ENCODE assay signal across 25 cellular contexts in genomic region chr16:17518441-17518840, GRCh38. TPM values are rescaled to one million over a fixed set of nuclear protein-coding genes. Genes with fewer than 3 reads are reported as not detected.
DNase-seq lines count a peak whose midpoint lies in the region; ATAC-seq, FAIRE-seq and TF ChIP-seq lines count a peak whose summit lies in the region.
"Had no signal": no experiment of that assay in that cellular context is flagged by ENCODE, and none has a peak within 500 bp of the region (broad histone marks: within the 10 kb centered on the region; RNA-seq: fewer than 3 reads in every experiment).

No MANE protein-coding gene starts in this region.

- POLR2A ChIA-PET in MCF 10A (lab: Yijun Ruan, JAX) = no interaction called here

- H3K9me3 Mint-ChIP-seq in MCF 10A (ENCODE audit: unreplicated experiment) (peaks cover 42% of the 10 kb centered on the region), astrocyte (ENCODE audit: unreplicated experiment) (peaks cover 4% of the 10 kb centered on the region)
- H3K9me3 Mint-ChIP-seq: activated naive CD4-positive, alpha-beta T cell treated with anti-CD3 and anti-CD28 coated beads, Interleukin-2, amount 50 U/mL, for 72 hours; activated T-helper 1 cell treated with anti-CD3 and anti-CD28 coated beads, Interleukin-12 subunit alpha, Interleukin-12 subunit beta, Interleukin-2, Interleukin-4 antibody, amounts not matched to agents 30 ng/mL and 10 ng/mL and 1 ng/mL, durations not matched to agents 14 hours and 24 hours and 36 hours; T-cell had no signal

- H3K27me3 Mint-ChIP-seq in MCF 10A (ENCODE audit: insufficient read depth, unreplicated experiment) (no peaks in the 10 kb centered on the region), astrocyte (ENCODE audit: low read depth, unreplicated experiment) (no peaks in the 10 kb centered on the region)

- H4K20me1 ChIP-seq in mammary epithelial cell (ENCODE audit: insufficient read depth, low read length) (no peaks in the 10 kb centered on the region), astrocyte (ENCODE audit: insufficient read depth, low read length) (no peaks in the 10 kb centered on the region)

- intact Hi-C loops in mammary epithelial cell (cut with micrococcal nuclease) (no loop called here), MCF 10A (cut with micrococcal nuclease) (no loop called here), left ventricle myocardium inferior (cut with micrococcal nuclease) (no loop called here)

- dilution Hi-C loops in mammary epithelial cell (cut with HindIII; ENCODE audit: low sequenced_read_pairs) = no loop called here

- TF ChIP-seq CTCF in mammary epithelial cell (conservative IDR thresholded peaks at IDR 0.05 in 1 of 2, IDR thresholded peaks at IDR 0.05 in 1 of 2; ENCODE audit: extremely low read depth in 1 of 2, insufficient read depth in 1 of 2, low read depth in 1 of 2, low read length in 2 of 2) = no peak
- TF ChIP-seq CTCF in MCF 10A (IDR thresholded peaks at IDR 0.05; ENCODE audit: unreplicated experiment) = no peak
- TF ChIP-seq CTCF in astrocyte (IDR thresholded peaks at IDR 0.05; ENCODE audit: insufficient read depth, low read depth, low read length) = no peak
- TF ChIP-seq CTCF in fibroblast of the aortic adventitia (IDR thresholded peaks at IDR 0.05; ENCODE audit: insufficient read depth, low read length) = no peak
- TF ChIP-seq CTCF in left ventricle myocardium inferior (IDR thresholded peaks at IDR 0.05; ENCODE audit: borderline replicate concordance) = no peak

- no peak overlapping the region for H3K4me3 Mint-ChIP-seq in MCF 10A (ENCODE audit: unreplicated experiment)
- H3K4me3 Mint-ChIP-seq in astrocyte (ENCODE audit: unreplicated experiment) = no peak overlapping the region
- H3K4me3 Mint-ChIP-seq: activated T-helper 1 cell treated with anti-CD3 and anti-CD28 coated beads, Interleukin-12 subunit alpha, Interleukin-12 subunit beta, Interleukin-2, Interleukin-4 antibody, amounts not matched to agents 30 ng/mL and 10 ng/mL and 1 ng/mL, durations not matched to agents 14 hours and 24 hours and 36 hours; nephron progenitor cell; T-cell had no signal

- H3K79me2 ChIP-seq in mammary epithelial cell (ENCODE audit: insufficient read depth, low read length) (no peaks in the 10 kb centered on the region), astrocyte (ENCODE audit: insufficient read depth, low read length) (no peaks in the 10 kb centered on the region)

- H3K36me3 Mint-ChIP-seq in MCF 10A (ENCODE audit: insufficient read depth, unreplicated experiment) = no peaks in the 10 kb centered on the region
- H3K36me3 Mint-ChIP-seq in astrocyte (ENCODE audit: low read depth, unreplicated experiment) = no peaks in the 10 kb centered on the region
- H3K36me3 Mint-ChIP-seq: activated naive CD4-positive, alpha-beta T cell treated with anti-CD3 and anti-CD28 coated beads, Interleukin-2, amount 50 U/mL, for 72 hours; T-cell had no signal

- no TSS peak for BruUV-seq in mammary epithelial cell (replicated peaks; lab: Mats Ljungman, UMichigan)
- no TSS peak for BruUV-seq in MCF 10A (replicated peaks; lab: Mats Ljungman, UMichigan)

- H3K9me3 ChIP-seq in mammary epithelial cell (replicated peaks; ENCODE audit: insufficient read depth, low read length) = no peaks in the 10 kb centered on the region
- no peaks in the 10 kb centered on the region for H3K9me3 ChIP-seq in astrocyte (ENCODE audit: insufficient read depth, low read depth, low read length)
- H3K9me3 ChIP-seq in left ventricle myocardium inferior (replicated peaks) = no peaks in the 10 kb centered on the region
- H3K9me3 ChIP-seq: breast epithelium, tibial nerve had no signal

- H3K4me1 ChIP-seq in mammary epithelial cell (ENCODE audit: insufficient read depth, low read length) = peaks cover 26% of the 10 kb centered on the region
- peaks cover 46% of the 10 kb centered on the region for H3K4me1 ChIP-seq in astrocyte (ENCODE audit: insufficient read depth, low read length)
- no peaks in the 10 kb centered on the region for H3K4me1 ChIP-seq in left ventricle myocardium inferior
- H3K4me1 ChIP-seq: breast epithelium, tibial nerve had no signal

- H3K9ac ChIP-seq in mammary epithelial cell (ENCODE audit: insufficient read depth, low read length) (no peak overlapping the region), astrocyte (ENCODE audit: low read length) (peak overlapping the region; percentile 71)

- no peaks in the 10 kb centered on the region for H3K36me3 ChIP-seq in mammary epithelial cell (ENCODE audit: insufficient read depth, low read length)
- H3K36me3 ChIP-seq in astrocyte (ENCODE audit: insufficient read depth, low read length) = no peaks in the 10 kb centered on the region
- H3K36me3 ChIP-seq in left ventricle myocardium inferior = no peaks in the 10 kb centered on the region
- H3K36me3 ChIP-seq: breast epithelium, tibial nerve had no signal

- H3K27ac ChIP-seq in mammary epithelial cell (ENCODE audit: insufficient read depth, low read depth, low read length) (no peak overlapping the region), astrocyte (ENCODE audit: low read depth, low read length) (peak overlapping the region; percentile 95), left ventricle myocardium inferior (replicated peaks) (no peak overlapping the region)
- H3K27ac ChIP-seq: 22Rv1, breast epithelium, tibial nerve had no signal

- H3K27me3 ChIP-seq in mammary epithelial cell (ENCODE audit: insufficient read depth, low read length) (no peaks in the 10 kb centered on the region), astrocyte (ENCODE audit: insufficient read depth, low read length) (no peaks in the 10 kb centered on the region), left ventricle myocardium inferior (ENCODE audit: low read depth) (peaks cover 79% of the 10 kb centered on the region)
- H3K27me3 ChIP-seq: tibial nerve had no signal

- ATAC-seq in HG03565 (IDR thresholded peaks at IDR 0.05; ENCODE audit: unreplicated experiment) (no peak), GM18858 (IDR thresholded peaks at IDR 0.05; ENCODE audit: unreplicated experiment) (no peak)
- ATAC-seq: activated naive CD4-positive, alpha-beta T cell treated with anti-CD3 and anti-CD28 coated beads, Interleukin-2, amount 50 U/mL, for 72 hours; left colon; T-cell had no signal

- CTCF ChIA-PET in mammary epithelial cell (lab: Charles Lee; ENCODE audit: low non-redundant PET) = no interaction called here
- CTCF ChIA-PET in MCF 10A (lab: Yijun Ruan, JAX) = no interaction called here

- H2AFZ ChIP-seq in mammary epithelial cell (ENCODE audit: low read depth, low read length) = no peak overlapping the region
- no peak overlapping the region for H2AFZ ChIP-seq in astrocyte (ENCODE audit: low read depth, low read length)

- in situ Hi-C loops in mammary epithelial cell (cut with MboI; ENCODE audit: low sequenced_read_pairs in 2 of 2) = no loop called here

- H3K4me2 ChIP-seq in mammary epithelial cell (ENCODE audit: insufficient read depth, low read depth, low read length) (no peak overlapping the region), astrocyte (ENCODE audit: low read length) (peak overlapping the region; percentile 60)

- DNase-seq in mammary epithelial cell = peak; percentile 46
- DNase-seq in MCF 10A (ENCODE audit: unreplicated experiment) = no peak
- DNase-seq in astrocyte (ENCODE audit: low read depth) = peak; percentile 97
- peak; percentile 57 for DNase-seq in fibroblast of the aortic adventitia (ENCODE audit: low read depth)
- DNase-seq in mucosa of gallbladder (ENCODE audit: low spot score) = no peak
- no peak for DNase-seq in left ventricle myocardium inferior
- DNase-seq: cortex of kidney; left colon; midbrain; MM.1S; NCI-H1694 treated with DMSO at 0.1 percent for 48 hours; nephron progenitor cell; SHP77; stimulated activated CD4-positive, alpha-beta T cell treated with anti-CD3 and anti-CD28 coated beads, Interleukin-1b, Interleukin-23, amount 100 ng/mL, for 48 hours; stimulated activated naive CD4-positive, alpha-beta T cell; T-cell had no signal

- H3K4me3 ChIP-seq in mammary epithelial cell (replicated peaks in 1 of 3; ENCODE audit: insufficient read depth in 1 of 3, low read depth in 2 of 3, low read length in 3 of 3) (no peak overlapping the region), astrocyte (ENCODE audit: insufficient read depth, low read depth, low read length) (no peak overlapping the region), fibroblast of the aortic adventitia (ENCODE audit: low read depth, low read length) (no peak overlapping the region), left ventricle myocardium inferior (no peak overlapping the region)
- H3K4me3 ChIP-seq: breast epithelium, tibial nerve had no signal

- no peaks in the 10 kb centered on the region for H3K4me1 Mint-ChIP-seq in MCF 10A (ENCODE audit: insufficient read depth, unreplicated experiment)
- peaks cover 43% of the 10 kb centered on the region for H3K4me1 Mint-ChIP-seq in astrocyte (ENCODE audit: low read depth, unreplicated experiment)
- H3K4me1 Mint-ChIP-seq: nephron progenitor cell, T-cell had no signal

- no peak overlapping the region for H3K27ac Mint-ChIP-seq in MCF 10A (ENCODE audit: low read depth, unreplicated experiment)
- H3K27ac Mint-ChIP-seq in astrocyte (ENCODE audit: unreplicated experiment) = peak overlapping the region; percentile 80
- H3K27ac Mint-ChIP-seq: activated naive CD4-positive, alpha-beta T cell treated with anti-CD3 and anti-CD28 coated beads, Interleukin-2, amount 50 U/mL, for 72 hours; activated T-helper 1 cell treated with anti-CD3 and anti-CD28 coated beads, Interleukin-12 subunit alpha, Interleukin-12 subunit beta, Interleukin-2, Interleukin-4 antibody, amounts not matched to agents 30 ng/mL and 10 ng/mL and 1 ng/mL, durations not matched to agents 14 hours and 24 hours and 36 hours; nephron progenitor cell; T-cell had no signal

- FAIRE-seq in astrocyte (lab: Jason Lieb, UNC) = no peak
- FAIRE-seq: TTC549 had no signal

- WGBS in mammary epithelial cell (ENCODE audit: low coverage, missing lambda C conversion rate) = 63% methylated on average over 3 of the region's 3 CpGs

RNA-seq across cellular contexts. Expression of gene XYLT1, which starts 47.7 kb away (rescaled TPM):
- total RNA-seq in mammary epithelial cell (10 to 100 TPM in 1 of 2 donors, 1 to 10 TPM in 1; 3.5 to 16.7 TPM), MCF 10A (2022) (not detected in 2 replicates), astrocyte (22.9 and 28.5 TPM in 2 replicates), fibroblast of the aortic adventitia (ENCODE audit: low replicate concordance) (9.2 and 32.7 TPM in 2 replicates), mucosa of gallbladder (8.6 TPM), left ventricle myocardium inferior (1.4 TPM)
- polyA plus RNA-seq in mammary epithelial cell = 5.2 TPM
- 14.6 TPM for polyA minus RNA-seq in mammary epithelial cell
- total RNA-seq: G401 had no signal

Comparison
In these comparisons a context has a peak if more than half of its experiments do, and no peak if none do; other contexts are left out.
1. DNase-seq: peak in mammary epithelial cell (single experiment), astrocyte (single experiment) and fibroblast of the aortic adventitia (single experiment); none in MCF 10A (single experiment), mucosa of gallbladder (single experiment) and left ventricle myocardium inferior (single experiment).